In the genomic region with DNA sequence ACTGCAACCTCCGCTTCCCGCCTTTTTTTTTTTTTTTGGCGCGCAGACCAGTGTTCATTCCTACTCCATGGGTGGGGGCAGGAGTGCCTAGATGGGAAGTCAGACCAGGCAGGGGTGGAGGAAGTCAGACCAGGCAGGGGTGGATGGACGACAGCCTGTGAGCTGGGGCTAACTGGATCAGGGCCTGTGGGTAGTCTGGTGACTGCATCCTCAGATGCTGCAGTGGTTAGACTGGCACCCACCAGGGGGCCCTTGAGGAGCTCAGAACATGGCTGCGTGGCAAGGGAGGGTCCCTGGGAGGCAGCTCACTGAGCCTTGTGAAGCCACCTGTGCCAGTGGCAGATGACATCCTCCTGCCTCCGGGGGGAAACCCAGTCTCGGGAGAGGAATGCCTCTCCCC, we compare ENCODE assay signal across 17 cellular contexts. TPM values are rescaled to one million over a fixed set of nuclear protein-coding genes. Genes with fewer than 3 reads are reported as not detected.
A peak's percentile ranks its signal among the peaks of the same experiment; 100 is the strongest.
DNase-seq lines count a peak whose midpoint lies in the region; TF ChIP-seq lines count a peak whose summit lies in the region.
"Had no signal": no experiment of that assay in that cellular context is flagged by ENCODE, and none has a peak within 500 bp of the region (broad histone marks: within the 10 kb centered on the region; RNA-seq: fewer than 3 reads in every experiment).

No MANE protein-coding gene starts in this region.

- H3K36me3 ChIP-seq in mammary epithelial cell (ENCODE audit: insufficient read depth, low read length): no peaks in the 10 kb centered on the region

- H3K4me1 Mint-ChIP-seq in MCF 10A (ENCODE audit: insufficient read depth, unreplicated experiment): peaks cover 12% of the 10 kb centered on the region
- H3K4me1 Mint-ChIP-seq in endothelial cell (ENCODE audit: unreplicated experiment): no peaks in the 10 kb centered on the region

- DNase-seq in mammary epithelial cell: no peak
- no peak for DNase-seq in MCF 10A (ENCODE audit: unreplicated experiment)
- peak; percentile 14 for DNase-seq in NCI-H82 treated with DMSO at 0.1 percent for 48 hours (lab: John Stamatoyannopoulos, UW; ENCODE audit: unreplicated experiment)
- peak; percentile 13 for DNase-seq in endothelial cell (ENCODE audit: low spot score)
- no peak for DNase-seq in hepatic stellate cell (ENCODE audit: low spot score)
- DNase-seq in epidermal melanocyte (ENCODE audit: insufficient read length, low spot score): no peak
- DNase-seq in AG20443 (ENCODE audit: low spot score): no peak
- DNase-seq in MV-4-11 (lab: John Stamatoyannopoulos, UW): no peak
- DNase-seq: aorta; endodermal cell; GOT3; NCI-H1417; NCI-H345; SIG-M5; stimulated activated CD4-positive, alpha-beta T cell treated with anti-CD3 and anti-CD28 coated beads, Interleukin-2, amount 100 ng/mL, for 24 hours had no signal

- H3K36me3 Mint-ChIP-seq in MCF 10A (ENCODE audit: insufficient read depth, unreplicated experiment) (peaks cover 16% of the 10 kb centered on the region), endothelial cell (ENCODE audit: low read depth, unreplicated experiment) (peaks cover 11% of the 10 kb centered on the region)

- no peak overlapping the region for H3K4me2 ChIP-seq in mammary epithelial cell (ENCODE audit: insufficient read depth, low read depth, low read length)

- H3K79me2 ChIP-seq in mammary epithelial cell (ENCODE audit: insufficient read depth, low read length): no peaks in the 10 kb centered on the region

- dilution Hi-C loops in mammary epithelial cell (cut with HindIII; ENCODE audit: low sequenced_read_pairs): loop anchor here (25.0 kb wide), 1 partner anchor 601 kb away; no protein-coding TSS in a partner anchor

- H3K27me3 Mint-ChIP-seq in MCF 10A (ENCODE audit: insufficient read depth, unreplicated experiment): no peaks in the 10 kb centered on the region
- H3K27me3 Mint-ChIP-seq in endothelial cell (ENCODE audit: unreplicated experiment): peaks cover 3% of the 10 kb centered on the region

- H3K4me3 ChIP-seq in mammary epithelial cell (replicated peaks in 1 of 3; ENCODE audit: insufficient read depth in 1 of 3, low read depth in 2 of 3, low read length in 3 of 3): no peak overlapping the region

- in situ Hi-C loops in mammary epithelial cell (cut with MboI; ENCODE audit: low sequenced_read_pairs in 2 of 2): loop anchor here in 1 of 2 donors (25.0 kb wide), 1 partner anchor 626 kb away; no protein-coding TSS in a partner anchor

- BruUV-seq in mammary epithelial cell (replicated peaks; lab: Mats Ljungman, UMichigan): no TSS peak
- no TSS peak for BruUV-seq in MCF 10A (replicated peaks; lab: Mats Ljungman, UMichigan)

- H3K27ac ChIP-seq in mammary epithelial cell (ENCODE audit: insufficient read depth, low read depth, low read length): peak overlapping the region; percentile 33
- H3K27ac ChIP-seq: foreskin keratinocyte had no signal

- H3K9me3 Mint-ChIP-seq in MCF 10A (ENCODE audit: unreplicated experiment): no peaks in the 10 kb centered on the region
- no peaks in the 10 kb centered on the region for H3K9me3 Mint-ChIP-seq in endothelial cell (ENCODE audit: unreplicated experiment)
- H3K9me3 Mint-ChIP-seq: endodermal cell had no signal

- CTCF ChIA-PET in mammary epithelial cell (lab: Charles Lee; ENCODE audit: low non-redundant PET): interaction anchor here (0.7 kb wide), 1 partner anchor 463 kb away, joined by 3 read pairs; no protein-coding TSS in a partner anchor
- CTCF ChIA-PET in MCF 10A (lab: Yijun Ruan, JAX): interaction anchor here (0.6 to 1.3 kb wide), 2 partner anchors 8 to 345 kb away, joined by 3 to 5 read pairs; no protein-coding TSS in a partner anchor

- no peaks in the 10 kb centered on the region for H3K9me3 ChIP-seq in mammary epithelial cell (replicated peaks; ENCODE audit: insufficient read depth, low read length)
- H3K9me3 ChIP-seq: Caco-2 had no signal

- WGBS in mammary epithelial cell (ENCODE audit: low coverage, missing lambda C conversion rate): 89% methylated on average over 8 of the region's 8 CpGs

- POLR2A ChIA-PET in MCF 10A (lab: Yijun Ruan, JAX): no interaction called here

- H4K20me1 ChIP-seq in mammary epithelial cell (ENCODE audit: insufficient read depth, low read length): no peaks in the 10 kb centered on the region

- H2AFZ ChIP-seq in mammary epithelial cell (ENCODE audit: low read depth, low read length): no peak overlapping the region

- intact Hi-C loops in mammary epithelial cell (cut with micrococcal nuclease) (loop anchor here (5.0 kb wide), 1 partner anchor 401 kb away; no protein-coding TSS in a partner anchor), MCF 10A (cut with micrococcal nuclease) (no loop called here)

- TF ChIP-seq CTCF in mammary epithelial cell (conservative IDR thresholded peaks at IDR 0.05 in 1 of 2, IDR thresholded peaks at IDR 0.05 in 1 of 2; ENCODE audit: extremely low read depth in 1 of 2, insufficient read depth in 1 of 2, low read depth in 1 of 2, low read length in 2 of 2) (peak in 1 of 2 donors; percentile 12), MCF 10A (IDR thresholded peaks at IDR 0.05; ENCODE audit: unreplicated experiment) (no peak), endothelial cell (IDR thresholded peaks at IDR 0.05; ENCODE audit: unreplicated experiment) (no peak)

- H3K4me1 ChIP-seq in mammary epithelial cell (ENCODE audit: insufficient read depth, low read length): peaks cover 21% of the 10 kb centered on the region
- H3K4me1 ChIP-seq: Caco-2 had no signal

- H3K4me3 Mint-ChIP-seq in MCF 10A (ENCODE audit: unreplicated experiment) (no peak overlapping the region), endothelial cell (ENCODE audit: unreplicated experiment) (no peak overlapping the region)
- H3K4me3 Mint-ChIP-seq: endodermal cell had no signal

- no peak overlapping the region for H3K9ac ChIP-seq in mammary epithelial cell (ENCODE audit: insufficient read depth, low read length)

- H3K27me3 ChIP-seq in mammary epithelial cell (ENCODE audit: insufficient read depth, low read length): no peaks in the 10 kb centered on the region
- H3K27me3 ChIP-seq: foreskin keratinocyte had no signal

- no peak overlapping the region for H3K27ac Mint-ChIP-seq in MCF 10A (ENCODE audit: low read depth, unreplicated experiment)
- H3K27ac Mint-ChIP-seq in endothelial cell (ENCODE audit: unreplicated experiment): no peak overlapping the region
- H3K27ac Mint-ChIP-seq: endodermal cell had no signal

RNA-seq across cellular contexts. Expression of a gene that starts 35.1 kb away (rescaled TPM):
- total RNA-seq in mammary epithelial cell (10 to 100 TPM; 36.0 to 37.0 TPM), MCF 10A (2022) (36.9 and 43.5 TPM in 2 replicates), endothelial cell (ENCODE audit: unreplicated experiment) (41.4 TPM)
- 35.7 TPM for polyA plus RNA-seq in mammary epithelial cell
- 13.5 TPM for polyA minus RNA-seq in mammary epithelial cell

RNA-seq across cellular contexts. Expression of a gene that starts 53.9 kb away (rescaled TPM):
- total RNA-seq in mammary epithelial cell (10 to 100 TPM; 10.6 to 14.2 TPM), MCF 10A (2022) (31.4 and 32.0 TPM in 2 replicates), endothelial cell (ENCODE audit: unreplicated experiment) (12.7 TPM)
- polyA plus RNA-seq in mammary epithelial cell: 5.1 TPM
- 3.2 TPM for polyA minus RNA-seq in mammary epithelial cell

Comparison
In these comparisons a context has a peak if more than half of its experiments do, and no peak if none do; other contexts are left out.
1. DNase-seq: peak in NCI-H82 treated with DMSO at 0.1 percent for 48 hours (single experiment) and endothelial cell (single experiment); none in mammary epithelial cell (single experiment), MCF 10A (single experiment), hepatic stellate cell (single experiment), epidermal melanocyte (single experiment), AG20443 (single experiment) and MV-4-11 (single experiment).